Comparison of ENCODE assay signal across 2 cellular contexts in the genomic region with DNA sequence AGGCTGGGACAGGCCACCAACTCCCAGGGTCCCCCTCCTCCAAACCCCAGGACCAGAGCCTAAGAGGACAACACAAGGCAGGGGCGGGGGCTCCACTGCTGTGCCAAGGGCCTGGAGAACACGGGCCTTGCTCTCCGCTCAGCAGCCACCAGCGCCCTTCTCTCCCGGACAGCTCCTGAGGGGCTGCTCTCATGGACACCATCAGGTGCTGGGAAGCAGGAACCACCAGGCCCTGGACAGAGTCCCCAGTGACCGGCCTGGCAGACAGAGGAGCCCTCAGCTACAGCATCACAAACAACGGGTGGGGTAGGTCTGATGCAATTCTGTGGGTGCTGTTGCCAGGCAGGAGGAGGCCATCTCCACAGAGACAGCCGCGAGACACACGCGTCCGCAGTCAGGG. TPM values are rescaled to one million over a fixed set of nuclear protein-coding genes. Genes with fewer than 3 reads are reported as not detected.
"Had no signal": no experiment of that assay in that cellular context is flagged by ENCODE, and none has a peak within 500 bp of the region (broad histone marks: within the 10 kb centered on the region; RNA-seq: fewer than 3 reads in every experiment).

No MANE protein-coding gene starts in this region.

RNA-seq across cellular contexts. Expression of a gene that starts 14.6 kb away (rescaled TPM):
- total RNA-seq: mesenteric fat pad; T-helper 2 cell treated with Interferon-gamma antibody and Interleukin-4, amounts not matched to agents 100 ng/mL and 5 ng/mL, for 36 hours had no signal
